Comparison of ENCODE assay signal across 1 cellular context in genomic region chr1:88230126-88230525, GRCh38.
TF ChIP-seq lines count a peak whose summit lies in the region.

No MANE protein-coding gene starts in this region.

TF ChIP-seq in GM23338, 12 proteins besides CTCF, POLR2A, EP300 and RAD21 (continued from another document):
- TF ChIP-seq REST (IDR thresholded peaks at IDR 0.05; ENCODE audit: unreplicated experiment): no peak
TF ChIP-seq in GM23338: peak in this region for 0.
